18 cellular contexts compared by ENCODE assay signal in the genomic region with DNA sequence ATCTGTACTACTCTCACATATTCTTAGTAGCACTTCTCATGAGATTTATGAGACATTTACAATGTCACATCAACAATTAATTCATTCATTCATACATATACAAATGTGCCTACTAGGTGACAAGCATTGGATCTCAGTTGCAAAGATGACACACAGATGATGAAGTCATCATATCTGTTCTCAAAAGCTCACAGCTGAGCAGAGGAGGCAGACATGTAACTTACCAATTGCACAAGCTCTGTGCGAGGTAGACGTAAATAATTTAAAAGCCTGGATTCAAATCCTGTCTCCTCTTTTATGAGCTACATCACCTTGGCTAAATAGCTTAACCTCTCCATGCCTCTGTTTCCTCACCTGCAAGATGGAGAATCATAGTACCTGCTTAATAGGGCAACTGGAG.
A peak's percentile ranks its signal among the peaks of the same experiment; 100 is the strongest.
DNase-seq lines count a peak whose midpoint lies in the region; ATAC-seq, FAIRE-seq and TF ChIP-seq lines count a peak whose summit lies in the region.
"Had no signal": no experiment of that assay in that cellular context is flagged by ENCODE, and none has a peak within 500 bp of the region (broad histone marks: within the 10 kb centered on the region; RNA-seq: fewer than 3 reads in every experiment).

No MANE protein-coding gene starts in this region.

- CTCF ChIA-PET in HCT116 (lab: Charles Lee) (interaction anchor here (1.4 kb wide), 1 partner anchor 133 kb away, joined by 4 read pairs; no protein-coding TSS in a partner anchor), HepG2 (lab: Yijun Ruan, JAX; ENCODE audit: low intra/inter-chr PET ratio, low total read pairs) (no interaction called here), PC-9 (lab: Charles Lee) (no interaction called here)

- POLR2A ChIA-PET in HCT116 (lab: Charles Lee) = no interaction called here
- POLR2A ChIA-PET in HepG2 (lab: Yijun Ruan, JAX) = no interaction called here
- POLR2A ChIA-PET in PC-9 (lab: Charles Lee; ENCODE audit: unreplicated experiment) = no interaction called here

- H3K4me3 ChIP-seq in AG10803 (ENCODE audit: low read length) (no peak overlapping the region), HCT116 (replicated peaks in 1 of 2; ENCODE audit: low read depth in 1 of 2, low read length in 2 of 2) (no peak overlapping the region), body of pancreas (no peak overlapping the region), HepG2 (replicated peaks in 1 of 3; ENCODE audit: insufficient read depth in 1 of 3, low read depth in 2 of 3, low read length in 3 of 3) (no peak overlapping the region), PC-9 (no peak overlapping the region)
- H3K4me3 ChIP-seq: BLaER1, pancreas had no signal

- H3K27ac ChIP-seq in HCT116 (ENCODE audit: low read depth, low read length) (no peak overlapping the region; the same call in 1 of the 2 replicates), body of pancreas (peak overlapping the region in 3 of 4 donors; percentile 76 to 88 (median 86)), HepG2 (ENCODE audit: extremely low read length, insufficient read depth, low read length) (peak overlapping the region; percentile 97), PC-9 (no peak overlapping the region)
- H3K27ac ChIP-seq: BLaER1, HL-60 had no signal

- H3K79me2 ChIP-seq in HCT116 (ENCODE audit: insufficient read depth, low read length) (peaks cover 34% of the 10 kb centered on the region), HepG2 (ENCODE audit: insufficient read depth, low read length) (peaks cover 13% of the 10 kb centered on the region), PC-9 (ENCODE audit: low read depth) (peaks cover 14% of the 10 kb centered on the region)

- TF ChIP-seq POLR2A in HCT116 (IDR thresholded peaks at IDR 0.05; ENCODE audit: borderline replicate concordance, extremely low read depth, insufficient read depth, insufficient read length) (no peak), body of pancreas (IDR thresholded peaks at IDR 0.05) (no peak), HepG2 (IDR thresholded peaks at IDR 0.05; ENCODE audit: insufficient read depth in 1 of 2, low read depth in 2 of 2, low read length in 2 of 2) (no peak)

- peak overlapping the region; percentile 91; the same call in 1 of the 2 replicates for H3K4me2 ChIP-seq in HCT116 (ENCODE audit: low read length)
- no peak overlapping the region for H3K4me2 ChIP-seq in HepG2 (ENCODE audit: low read depth, low read length)
- H3K4me2 ChIP-seq in PC-9 = no peak overlapping the region
- H3K4me2 ChIP-seq: BLaER1 had no signal

- H3K9me3 ChIP-seq in HCT116 (ENCODE audit: control insufficient read depth in 1 of 2, insufficient read depth in 1 of 2, low read depth in 1 of 2, low read length in 2 of 2) = no peaks in the 10 kb centered on the region
- H3K9me3 ChIP-seq in body of pancreas = no peaks in the 10 kb centered on the region
- no peaks in the 10 kb centered on the region for H3K9me3 ChIP-seq in HepG2 (ENCODE audit: low read length)
- H3K9me3 ChIP-seq in PC-9 (ENCODE audit: insufficient read depth, low read depth) = no peaks in the 10 kb centered on the region; the same call in 1 of the 2 replicates
- H3K9me3 ChIP-seq: pancreas had no signal

- FAIRE-seq in HepG2 (lab: Jason Lieb, UNC) = no peak
- FAIRE-seq: pancreas had no signal

- no TSS peak for BruUV-seq in HCT116 (replicated peaks; lab: Mats Ljungman, UMichigan)
- no TSS peak for BruUV-seq in HepG2 (replicated peaks; lab: Mats Ljungman, UMichigan)
- BruUV-seq in PC-9 (replicated peaks; lab: Mats Ljungman, UMichigan) = no TSS peak

- ATAC-seq in HCT116 (no peak), body of pancreas (no peak), HepG2 (no peak), HG03280 (IDR thresholded peaks at IDR 0.05; ENCODE audit: unreplicated experiment) (no peak)
- ATAC-seq: pancreas had no signal

- H3K27me3 ChIP-seq in HCT116 (ENCODE audit: insufficient read depth, low read length) (no peaks in the 10 kb centered on the region), body of pancreas (no peaks in the 10 kb centered on the region), HepG2 (ENCODE audit: control insufficient read depth in 1 of 2, insufficient read depth in 2 of 2, low read length in 2 of 2) (no peaks in the 10 kb centered on the region), PC-9 (ENCODE audit: insufficient read depth, low read depth) (no peaks in the 10 kb centered on the region)
- H3K27me3 ChIP-seq: pancreas had no signal

- TF ChIP-seq EP300 in HepG2 (IDR thresholded peaks at IDR 0.05; ENCODE audit: low read depth in 2 of 2, low read length in 2 of 2) (no peak), HepG2 (CRISPR knock-in tag; IDR thresholded peaks at IDR 0.05; ENCODE audit: borderline replicate concordance) (no peak)

- in situ Hi-C loops in HepG2 (cut with HindIII; ENCODE audit: extremely low pct_ligation_motif_present, low pct_unique_long_range_greater_than_20kb) = no loop called here

- H3K36me3 ChIP-seq in HCT116 (ENCODE audit: control insufficient read depth in 1 of 2, insufficient read depth in 2 of 2, low read length in 2 of 2) = no peaks in the 10 kb centered on the region
- no peaks in the 10 kb centered on the region for H3K36me3 ChIP-seq in body of pancreas (replicated peaks in 1 of 2; ENCODE audit: insufficient read depth in 1 of 2, low read depth in 2 of 2)
- H3K36me3 ChIP-seq in HepG2 (replicated peaks in 1 of 2; ENCODE audit: control insufficient read depth in 1 of 2, insufficient read depth in 2 of 2, low read length in 2 of 2) = peaks cover 0 to 9% of the 10 kb centered on the region in 2 experiments; a peak in 3 of 5 replicates
- H3K36me3 ChIP-seq in PC-9 (ENCODE audit: low read depth) = no peaks in the 10 kb centered on the region
- H3K36me3 ChIP-seq: pancreas had no signal

- no peaks in the 10 kb centered on the region for H4K20me1 ChIP-seq in HCT116 (ENCODE audit: insufficient read depth)
- H4K20me1 ChIP-seq in HepG2 (ENCODE audit: insufficient read depth, low read length) = no peaks in the 10 kb centered on the region
- H4K20me1 ChIP-seq in PC-9 (ENCODE audit: insufficient read depth) = no peaks in the 10 kb centered on the region
- H4K20me1 ChIP-seq: BLaER1 had no signal

- intact Hi-C loops in HCT116 (cut with micrococcal nuclease) (no loop called here), body of pancreas (cut with DNase I) (loop anchor here (10.0 kb wide), 1 partner anchor 135 kb away; the partner anchor contains the start of gene CDK6), HepG2 (cut with micrococcal nuclease; ENCODE audit: unreplicated experiment) (loop anchor here (10.0 kb wide), 1 partner anchor 355 kb away; no protein-coding TSS in a partner anchor), PC-9 (cut with micrococcal nuclease; ENCODE audit: unreplicated experiment) (loop anchor here (5.0 to 10.0 kb wide), 3 partner anchors 215 to 525 kb away; partner anchors contain the start of gene HEPACAM2)

- RAD21 ChIA-PET in HCT116 (lab: Charles Lee; ENCODE audit: low non-redundant PET in 1 of 2, low total read pairs in 2 of 2, uncharacterized antibody in 2 of 2, unreplicated experiment in 2 of 2) = no interaction called here

- H3K9ac ChIP-seq in HCT116 (ENCODE audit: low read length) = 0 out of 2 replicates have a peak overlapping the region, but pooled peaks have one; percentile 2
- H3K9ac ChIP-seq in HepG2 (ENCODE audit: insufficient read depth, low read depth, low read length) = no peak overlapping the region
- H3K9ac ChIP-seq: BLaER1 had no signal

- no peak for TF ChIP-seq RAD21 in HCT116 (IDR thresholded peaks at IDR 0.05; ENCODE audit: low read depth)
- TF ChIP-seq RAD21 in HepG2 (CRISPR knock-in tag; IDR thresholded peaks at IDR 0.05) = no peak

- 85 to 90% methylated on average over 2 of the region's 2 CpGs for WGBS in body of pancreas, 2 donors
- 100% methylated on average over 2 of the region's 2 CpGs for WGBS in HepG2 (ENCODE audit: low lambda C conversion rate)

- DNase-seq in AG10803 (ENCODE audit: low read depth) (peak; percentile 35), HCT116 (ENCODE audit: low read depth, low spot score) (no peak), body of pancreas (no peak), HepG2 (ENCODE audit: low spot score) (no peak), GM10266 (ENCODE audit: extremely low spot score) (no peak), PC-9 (no peak), GM20000 (ENCODE audit: low spot score) (no peak)
- DNase-seq: activated CD4-positive, alpha-beta memory T cell treated with anti-CD3 and anti-CD28 coated beads, Interleukin-2, amount 10 ng/mL, durations not matched to agents 7 days and 5 days; activated gamma-delta T cell; effector memory CD4-positive, alpha-beta T cell; midbrain; pancreas; Right ventricle myocardium superior; substantia nigra; T1000 had no signal

- TF ChIP-seq CTCF in AG10803 (conservative IDR thresholded peaks at IDR 0.05; ENCODE audit: low read length) (no peak), HCT116 (IDR thresholded peaks at IDR 0.05 in 2 of 3, conservative IDR thresholded peaks at IDR 0.05 in 1 of 3; ENCODE audit: borderline replicate concordance in 1 of 3, insufficient read depth in 1 of 3, low read depth in 2 of 3, low read length in 2 of 3) (no peak), body of pancreas (IDR thresholded peaks at IDR 0.05) (no peak), HepG2 (CRISPR knock-in tag; IDR thresholded peaks at IDR 0.05) (no peak), GM10266 (IDR thresholded peaks at IDR 0.05; ENCODE audit: control insufficient read depth, insufficient read depth, low read depth, missing control alignments) (no peak), PC-9 (conservative IDR thresholded peaks at IDR 0.05) (no peak), GM20000 (IDR thresholded peaks at IDR 0.05; ENCODE audit: extremely low read depth, missing control alignments) (no peak)

- no peaks in the 10 kb centered on the region for H3K9me2 ChIP-seq in HCT116 (ENCODE audit: insufficient read depth)
- H3K9me2 ChIP-seq in PC-9 (ENCODE audit: insufficient read depth) = no peaks in the 10 kb centered on the region; the same call in 1 of the 2 replicates

- no peak overlapping the region for H2AFZ ChIP-seq in HCT116 (ENCODE audit: low read depth, low read length, poor library complexity, severe bottlenecking)
- no peak overlapping the region for H2AFZ ChIP-seq in HepG2 (ENCODE audit: low read length)
- no peak overlapping the region for H2AFZ ChIP-seq in PC-9

- H3F3A ChIP-seq in PC-9 (ENCODE audit: insufficient read depth, low read depth) = no peaks in the 10 kb centered on the region; the same call in 1 of the 2 replicates

- H3K4me1 ChIP-seq in HCT116 (ENCODE audit: control insufficient read depth in 1 of 2, insufficient read depth in 2 of 2, low read length in 2 of 2) = peaks cover 38 to 61% of the 10 kb centered on the region in 2 experiments
- H3K4me1 ChIP-seq in body of pancreas = peaks cover 48% of the 10 kb centered on the region
- peaks cover 70% of the 10 kb centered on the region for H3K4me1 ChIP-seq in HepG2 (ENCODE audit: insufficient read depth, low read length)
- peaks cover 6% of the 10 kb centered on the region; the same call in 1 of the 2 replicates for H3K4me1 ChIP-seq in PC-9 (replicated peaks; ENCODE audit: insufficient read depth)

TF ChIP-seq in HepG2, 621 proteins besides CTCF, POLR2A, EP300 and RAD21 (continues in another document):
- 0 out of 2 replicates have a peak, but pooled peaks have one; percentile 5 for TF ChIP-seq ATF7 (IDR thresholded peaks at IDR 0.05)
- TF ChIP-seq ATF7 (CRISPR knock-in tag; IDR thresholded peaks at IDR 0.05) = no peak

Comparison
In these comparisons a context has a peak if more than half of its experiments do, and no peak if none do; other contexts are left out.
1. H3K27ac ChIP-seq: peak in body of pancreas (3 of 4) and HepG2 (single experiment); none in HCT116 (single experiment) and PC-9 (single experiment).